1 cellular context compared by ENCODE assay signal in the genomic region with DNA sequence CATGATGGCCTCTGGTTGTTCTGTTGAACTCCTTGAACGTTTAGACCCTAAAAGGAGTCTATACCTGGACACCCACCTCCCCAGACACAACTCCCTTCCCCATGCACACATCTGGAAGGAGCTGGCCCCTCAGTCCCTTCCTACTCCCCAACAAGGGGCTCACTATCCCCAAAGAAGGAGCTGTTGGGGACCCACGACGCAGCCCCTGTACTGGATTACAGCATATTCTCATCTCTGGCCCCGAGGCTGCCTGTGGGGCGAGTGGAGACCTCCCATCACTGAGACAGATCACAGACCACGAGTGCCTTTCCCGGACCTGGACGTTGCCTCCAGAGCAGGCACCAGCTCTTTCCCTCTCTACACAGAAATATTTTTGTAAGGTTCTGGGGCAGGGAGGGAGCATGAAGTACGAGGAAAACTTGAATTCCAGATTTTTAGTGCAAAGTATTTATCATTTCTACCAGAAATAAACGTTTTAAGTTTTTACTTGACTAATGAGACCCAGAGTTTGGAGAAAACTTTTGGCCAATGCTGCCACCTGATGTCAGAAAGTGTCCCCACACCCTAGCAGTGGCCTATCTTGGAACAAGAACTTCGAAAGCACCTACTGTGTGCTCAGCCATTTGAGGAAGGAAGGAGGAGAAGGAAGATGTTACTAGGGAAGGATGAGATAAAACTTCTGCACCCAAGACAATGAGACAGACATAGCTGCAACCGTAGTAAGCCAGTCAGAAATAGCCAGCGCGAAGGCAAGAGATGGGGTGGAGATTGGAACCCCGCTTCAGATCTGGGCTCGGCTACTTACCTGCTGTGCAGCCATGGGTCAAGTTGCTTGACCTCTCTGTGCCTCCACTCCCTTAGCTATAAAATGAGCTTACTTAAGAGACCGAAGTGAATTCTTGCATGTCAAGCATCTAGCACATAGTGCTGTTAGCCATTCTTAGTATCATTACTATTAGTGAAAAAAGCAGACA.
TF ChIP-seq lines count a peak whose summit lies in the region.

No MANE protein-coding gene starts in this region.

TF ChIP-seq in SK-N-SH, 30 proteins besides CTCF, POLR2A, EP300 and RAD21 (continued from another document):
- TF ChIP-seq, protein P1, sequence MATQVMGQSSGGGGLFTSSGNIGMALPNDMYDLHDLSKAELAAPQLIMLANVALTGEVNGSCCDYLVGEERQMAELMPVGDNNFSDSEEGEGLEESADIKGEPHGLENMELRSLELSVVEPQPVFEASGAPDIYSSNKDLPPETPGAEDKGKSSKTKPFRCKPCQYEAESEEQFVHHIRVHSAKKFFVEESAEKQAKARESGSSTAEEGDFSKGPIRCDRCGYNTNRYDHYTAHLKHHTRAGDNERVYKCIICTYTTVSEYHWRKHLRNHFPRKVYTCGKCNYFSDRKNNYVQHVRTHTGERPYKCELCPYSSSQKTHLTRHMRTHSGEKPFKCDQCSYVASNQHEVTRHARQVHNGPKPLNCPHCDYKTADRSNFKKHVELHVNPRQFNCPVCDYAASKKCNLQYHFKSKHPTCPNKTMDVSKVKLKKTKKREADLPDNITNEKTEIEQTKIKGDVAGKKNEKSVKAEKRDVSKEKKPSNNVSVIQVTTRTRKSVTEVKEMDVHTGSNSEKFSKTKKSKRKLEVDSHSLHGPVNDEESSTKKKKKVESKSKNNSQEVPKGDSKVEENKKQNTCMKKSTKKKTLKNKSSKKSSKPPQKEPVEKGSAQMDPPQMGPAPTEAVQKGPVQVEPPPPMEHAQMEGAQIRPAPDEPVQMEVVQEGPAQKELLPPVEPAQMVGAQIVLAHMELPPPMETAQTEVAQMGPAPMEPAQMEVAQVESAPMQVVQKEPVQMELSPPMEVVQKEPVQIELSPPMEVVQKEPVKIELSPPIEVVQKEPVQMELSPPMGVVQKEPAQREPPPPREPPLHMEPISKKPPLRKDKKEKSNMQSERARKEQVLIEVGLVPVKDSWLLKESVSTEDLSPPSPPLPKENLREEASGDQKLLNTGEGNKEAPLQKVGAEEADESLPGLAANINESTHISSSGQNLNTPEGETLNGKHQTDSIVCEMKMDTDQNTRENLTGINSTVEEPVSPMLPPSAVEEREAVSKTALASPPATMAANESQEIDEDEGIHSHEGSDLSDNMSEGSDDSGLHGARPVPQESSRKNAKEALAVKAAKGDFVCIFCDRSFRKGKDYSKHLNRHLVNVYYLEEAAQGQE (IDR thresholded peaks at IDR 0.05; ENCODE audit: low read depth, low read length), result no peak
- TF ChIP-seq EZH2phosphoT487 (IDR thresholded peaks at IDR 0.05; ENCODE audit: borderline replicate concordance, low read depth) (no peak), NFIC (IDR thresholded peaks at IDR 0.05; ENCODE audit: borderline replicate concordance) (no peak), FOXM1 (IDR thresholded peaks at IDR 0.05; ENCODE audit: low read depth) (no peak)
